10 cellular contexts compared by ENCODE assay signal in genomic region chr5:168481330-168481788, GRCh38.
DNase-seq lines count a peak whose midpoint lies in the region; ATAC-seq and TF ChIP-seq lines count a peak whose summit lies in the region.
"Had no signal": no experiment of that assay in that cellular context is flagged by ENCODE, and none has a peak within 500 bp of the region (broad histone marks: within the 10 kb centered on the region; RNA-seq: fewer than 3 reads in every experiment).

No MANE protein-coding gene starts in this region.

- TF ChIP-seq CTCF in foreskin fibroblast (IDR thresholded peaks at IDR 0.05; ENCODE audit: low read depth, low read length): no peak

- H3K4me3 ChIP-seq in foreskin fibroblast (ENCODE audit: low read depth in 1 of 2, low read length in 2 of 2): no peak overlapping the region

- DNase-seq in NCI-H82 (lab: John Stamatoyannopoulos, UW) (peak; percentile 5), NCI-H82 treated with DMSO at 0.1 percent for 48 hours (lab: John Stamatoyannopoulos, UW; ENCODE audit: unreplicated experiment) (no peak), NCI-H128 (lab: John Stamatoyannopoulos, UW; ENCODE audit: unreplicated experiment) (no peak), NCI-H1048 (lab: John Stamatoyannopoulos, UW) (no peak), foreskin fibroblast (no peak)
- peak in 1 of 3 experiments; percentile 6 for DNase-seq in effector memory CD8-positive, alpha-beta T cell
- DNase-seq: NCI-H2081 had no signal

- no peaks in the 10 kb centered on the region for H3K9me3 Mint-ChIP-seq in effector memory CD8-positive, alpha-beta T cell
- H3K9me3 Mint-ChIP-seq: stimulated activated naive CD8-positive, alpha-beta T cell treated with anti-CD3 and anti-CD28 coated beads, Interleukin-15, Interleukin-2, amounts not matched to agents 100 ng/mL and 50 ng/mL, for 24 hours had no signal

- peaks cover 2% of the 10 kb centered on the region for H3K36me3 Mint-ChIP-seq in effector memory CD8-positive, alpha-beta T cell (ENCODE audit: insufficient read depth)

- peaks cover 0 to 24% of the 10 kb centered on the region in 2 donors for H3K27me3 Mint-ChIP-seq in effector memory CD8-positive, alpha-beta T cell

- peak overlapping the region; percentile 50 to 69 for H3K4me3 Mint-ChIP-seq in effector memory CD8-positive, alpha-beta T cell
- H3K4me3 Mint-ChIP-seq: stimulated activated naive CD8-positive, alpha-beta T cell treated with anti-CD3 and anti-CD28 coated beads, Interleukin-15, Interleukin-2, amounts not matched to agents 100 ng/mL and 50 ng/mL, for 24 hours had no signal

- peak; percentile 94 for ATAC-seq in GM21360 (IDR thresholded peaks at IDR 0.05; ENCODE audit: unreplicated experiment)
- peak; percentile 95 for ATAC-seq in HG03108 (IDR thresholded peaks at IDR 0.05; ENCODE audit: unreplicated experiment)
- ATAC-seq in effector memory CD8-positive, alpha-beta T cell (replicated peaks): peak; percentile 8

- H3K27ac Mint-ChIP-seq in effector memory CD8-positive, alpha-beta T cell: peak overlapping the region in 1 of 2 donors; percentile 72
- H3K27ac Mint-ChIP-seq: stimulated activated naive CD8-positive, alpha-beta T cell treated with anti-CD3 and anti-CD28 coated beads, Interleukin-15, Interleukin-2, amounts not matched to agents 100 ng/mL and 50 ng/mL, for 24 hours had no signal

- H3K4me1 Mint-ChIP-seq in effector memory CD8-positive, alpha-beta T cell (ENCODE audit: low read depth in 2 of 2): peaks cover 16 to 23% of the 10 kb centered on the region in 2 donors

Comparison
In these comparisons a context has a peak if more than half of its experiments do, and no peak if none do; other contexts are left out.
1. ATAC-seq: peak in every context shown above with its lines; median percentile 95 in HG03108; 94 in GM21360; 8 in effector memory CD8-positive, alpha-beta T cell.